26 cellular contexts compared by ENCODE assay signal in genomic region chr1:217095050-217095622, GRCh38.
"Had no signal": no experiment of that assay in that cellular context is flagged by ENCODE, and none has a peak within 500 bp of the region (broad histone marks: within the 10 kb centered on the region; RNA-seq: fewer than 3 reads in every experiment).

No MANE protein-coding gene starts in this region.

- H3K4me1 ChIP-seq: neural progenitor cell, psoas muscle, thyroid gland, vagina had no signal

- H3K27ac Mint-ChIP-seq: natural killer cell; neural progenitor cell; stimulated activated effector memory CD8-positive, alpha-beta T cell treated with anti-CD3 and anti-CD28 coated beads, Interleukin-12 subunit alpha, Interleukin-12 subunit beta, amount 100 ng/mL, for 72 hours; stimulated activated naive B cell treated with anti-CD40 and anti-IgM and Interleukin-4, amounts not matched to agents 10 μg/mL and 1 μg/mL and 100 μg/mL, for 72 hours; stimulated activated naive CD8-positive, alpha-beta T cell treated with anti-CD3 and anti-CD28 coated beads, Interleukin-15, Interleukin-2, amounts not matched to agents 100 ng/mL and 50 ng/mL, for 24 hours had no signal

- H3K9me3 Mint-ChIP-seq: nephron; neural progenitor cell; stimulated activated effector memory CD8-positive, alpha-beta T cell treated with anti-CD3 and anti-CD28 coated beads, Interleukin-12 subunit alpha, Interleukin-12 subunit beta, amount 100 ng/mL, for 72 hours; stimulated activated naive B cell treated with anti-CD40 and anti-IgM and Interleukin-4, amounts not matched to agents 10 μg/mL and 1 μg/mL and 100 μg/mL, for 72 hours; stimulated activated naive CD8-positive, alpha-beta T cell treated with anti-CD3 and anti-CD28 coated beads, Interleukin-15, Interleukin-2, amounts not matched to agents 100 ng/mL and 50 ng/mL, for 24 hours had no signal

- H3K36me3 ChIP-seq: neural progenitor cell, ovary, right lobe of liver, sigmoid colon, stomach, thoracic aorta, thyroid gland, tibial nerve, upper lobe of left lung, vagina had no signal

- FAIRE-seq: small intestine, urothelium cell line had no signal

- H3K4me1 Mint-ChIP-seq: natural killer cell; stimulated activated effector memory CD8-positive, alpha-beta T cell treated with anti-CD3 and anti-CD28 coated beads, Interleukin-12 subunit alpha, Interleukin-12 subunit beta, amount 100 ng/mL, for 72 hours had no signal

- ATAC-seq: natural killer cell; psoas muscle; right cardiac atrium; right lobe of liver; stimulated activated effector memory CD8-positive, alpha-beta T cell treated with anti-CD3 and anti-CD28 coated beads, Interleukin-12 subunit alpha, Interleukin-12 subunit beta, amount 100 ng/mL, for 72 hours; stimulated activated naive B cell treated with anti-CD40 and anti-IgM and Interleukin-4, amounts not matched to agents 10 μg/mL and 1 μg/mL and 100 μg/mL, for 72 hours had no signal

- DNase-seq: natural killer cell; occipital lobe; ovary; psoas muscle; right cardiac atrium; right lobe of liver; sigmoid colon; small intestine; stimulated activated CD4-positive, alpha-beta T cell treated with anti-CD3 and anti-CD28 coated beads, Interleukin-15, amount 100 ng/mL, for 24 hours; stimulated activated CD4-positive, alpha-beta T cell treated with anti-CD3 and anti-CD28 coated beads, Interleukin-2, amount 100 ng/mL, for 24 hours; stimulated activated CD4-positive, alpha-beta T cell treated with anti-CD3 and anti-CD28 coated beads, Interleukin-2, amount 100 ng/mL, for 48 hours; stimulated activated CD4-positive, alpha-beta T cell treated with anti-CD3 and anti-CD28 coated beads, Interleukin-4, amount 100 ng/mL, for 24 hours; stimulated activated naive B cell treated with anti-CD40 and anti-IgM and Interleukin-4, amounts not matched to agents 10 μg/mL and 1 μg/mL and 100 μg/mL, for 72 hours; stimulated activated naive CD4-positive, alpha-beta T cell treated with Interleukin-2 at 50 U/mL for 16 hours; stomach; thyroid gland; trophoblast cell; upper lobe of left lung had no signal

- H3K4me3 Mint-ChIP-seq: natural killer cell; nephron; neural progenitor cell; stimulated activated effector memory CD8-positive, alpha-beta T cell treated with anti-CD3 and anti-CD28 coated beads, Interleukin-12 subunit alpha, Interleukin-12 subunit beta, amount 100 ng/mL, for 72 hours; stimulated activated naive B cell treated with anti-CD40 and anti-IgM and Interleukin-4, amounts not matched to agents 10 μg/mL and 1 μg/mL and 100 μg/mL, for 72 hours; stimulated activated naive CD8-positive, alpha-beta T cell treated with anti-CD3 and anti-CD28 coated beads, Interleukin-15, Interleukin-2, amounts not matched to agents 100 ng/mL and 50 ng/mL, for 24 hours had no signal

- H3K27ac ChIP-seq: neural progenitor cell, ovary, psoas muscle, right lobe of liver, sigmoid colon, stomach, thoracic aorta, thyroid gland, tibial nerve, upper lobe of left lung, vagina had no signal

- H3K27me3 ChIP-seq: ovary, right lobe of liver, sigmoid colon, thyroid gland, tibial nerve, upper lobe of left lung, vagina had no signal

- H3K36me3 Mint-ChIP-seq: natural killer cell; neural progenitor cell; stimulated activated effector memory CD8-positive, alpha-beta T cell treated with anti-CD3 and anti-CD28 coated beads, Interleukin-12 subunit alpha, Interleukin-12 subunit beta, amount 100 ng/mL, for 72 hours; stimulated activated naive B cell treated with anti-CD40 and anti-IgM and Interleukin-4, amounts not matched to agents 10 μg/mL and 1 μg/mL and 100 μg/mL, for 72 hours had no signal

- H3K9me3 ChIP-seq: ovary, psoas muscle, right lobe of liver, sigmoid colon, stomach, thoracic aorta, thyroid gland, tibial nerve, upper lobe of left lung, vagina had no signal

- H3K4me3 ChIP-seq: neural progenitor cell, ovary, psoas muscle, right lobe of liver, sigmoid colon, stomach, thoracic aorta, thyroid gland, tibial nerve, upper lobe of left lung, vagina had no signal
